In genomic region chr7:28939844-28940243, GRCh38 we compare ENCODE assay signal across 27 cellular contexts. TPM values are rescaled to one million over a fixed set of nuclear protein-coding genes. Genes with fewer than 3 reads are reported as not detected.
DNase-seq lines count a peak whose midpoint lies in the region; ATAC-seq and TF ChIP-seq lines count a peak whose summit lies in the region.
"Had no signal": no experiment of that assay in that cellular context is flagged by ENCODE, and none has a peak within 500 bp of the region (broad histone marks: within the 10 kb centered on the region; RNA-seq: fewer than 3 reads in every experiment).

No MANE protein-coding gene starts in this region.

- H3K36me3 ChIP-seq in mesodermal cell (ENCODE audit: control insufficient read depth, insufficient read depth, low read length) (no peaks in the 10 kb centered on the region), left lung (no peaks in the 10 kb centered on the region)
- H3K36me3 ChIP-seq: Peyer's patch, SJSA1 had no signal

- no peaks in the 10 kb centered on the region for H3K4me1 Mint-ChIP-seq in activated CD4-positive, alpha-beta T cell treated with anti-CD3 and anti-CD28 coated beads, Interleukin-2, amount 10 ng/mL, durations not matched to agents 24 days and 14 days
- peaks cover 58% of the 10 kb centered on the region for H3K4me1 Mint-ChIP-seq in type B pancreatic cell (ENCODE audit: unreplicated experiment)
- H3K4me1 Mint-ChIP-seq: CD4-positive, CD25-positive, alpha-beta regulatory T cell had no signal

- H3K4me1 ChIP-seq in mesodermal cell (ENCODE audit: control insufficient read depth, insufficient read depth, low read length, poor library complexity, severe bottlenecking): peaks cover 10% of the 10 kb centered on the region
- no peaks in the 10 kb centered on the region for H3K4me1 ChIP-seq in left lung
- H3K4me1 ChIP-seq: A549, Peyer's patch, SJSA1 had no signal

- H3K4me3 Mint-ChIP-seq in activated CD4-positive, alpha-beta T cell treated with anti-CD3 and anti-CD28 coated beads, Interleukin-2, amount 10 ng/mL, durations not matched to agents 24 days and 14 days: no peak overlapping the region
- H3K4me3 Mint-ChIP-seq in type B pancreatic cell: peak overlapping the region; percentile 35
- H3K4me3 Mint-ChIP-seq: CD4-positive, CD25-positive, alpha-beta regulatory T cell had no signal

- H3K4me3 ChIP-seq in mesodermal cell (ENCODE audit: extremely low read depth, insufficient read depth, low read length, poor library complexity, severe bottlenecking) (no peak overlapping the region), left lung (no peak overlapping the region)
- H3K4me3 ChIP-seq: A549, GM12878, Peyer's patch, SJSA1 had no signal

- H3K27ac ChIP-seq in mesodermal cell (ENCODE audit: low read depth, low read length, severe bottlenecking) (peak overlapping the region; percentile 23), left lung (no peak overlapping the region)
- H3K27ac ChIP-seq: A549, Peyer's patch, SJSA1 had no signal

- H3K27me3 Mint-ChIP-seq in activated CD4-positive, alpha-beta T cell treated with anti-CD3 and anti-CD28 coated beads, Interleukin-2, amount 10 ng/mL, durations not matched to agents 24 days and 14 days: peaks cover 11% of the 10 kb centered on the region
- peaks cover 21% of the 10 kb centered on the region for H3K27me3 Mint-ChIP-seq in type B pancreatic cell

- no peak overlapping the region for H3K27ac Mint-ChIP-seq in activated CD4-positive, alpha-beta T cell treated with anti-CD3 and anti-CD28 coated beads, Interleukin-2, amount 10 ng/mL, durations not matched to agents 24 days and 14 days
- H3K27ac Mint-ChIP-seq in type B pancreatic cell: peak overlapping the region; percentile 2
- H3K27ac Mint-ChIP-seq: CD4-positive, CD25-positive, alpha-beta regulatory T cell had no signal

- no peak for TF ChIP-seq CTCF in type B pancreatic cell (conservative IDR thresholded peaks at IDR 0.05)
- no peak for TF ChIP-seq CTCF in left lung (IDR thresholded peaks at IDR 0.05)

- no peaks in the 10 kb centered on the region for H3K36me3 Mint-ChIP-seq in activated CD4-positive, alpha-beta T cell treated with anti-CD3 and anti-CD28 coated beads, Interleukin-2, amount 10 ng/mL, durations not matched to agents 24 days and 14 days (ENCODE audit: low read depth)
- H3K36me3 Mint-ChIP-seq in type B pancreatic cell: no peaks in the 10 kb centered on the region
- H3K36me3 Mint-ChIP-seq: CD4-positive, CD25-positive, alpha-beta regulatory T cell had no signal

- intact Hi-C loops in activated CD4-positive, alpha-beta T cell treated with anti-CD3 and anti-CD28 coated beads, Interleukin-2, amount 10 ng/mL, durations not matched to agents 24 days and 14 days (cut with micrococcal nuclease): no loop called here
- intact Hi-C loops in left lung (cut with DNase I): no loop called here

- no peaks in the 10 kb centered on the region for H3K9me3 ChIP-seq in mesodermal cell (ENCODE audit: control insufficient read depth, low read length)
- H3K9me3 ChIP-seq in left lung: no peaks in the 10 kb centered on the region
- H3K9me3 ChIP-seq: A549, Peyer's patch, SJSA1 had no signal

- no peaks in the 10 kb centered on the region for H3K27me3 ChIP-seq in left lung
- H3K27me3 ChIP-seq: Peyer's patch, SJSA1 had no signal

- peak; percentile 8 for DNase-seq in activated CD4-positive, alpha-beta T cell treated with anti-CD3 and anti-CD28 coated beads, Interleukin-2, amount 10 ng/mL, durations not matched to agents 24 days and 14 days
- DNase-seq in activated CD4-positive, alpha-beta T cell treated with anti-CD3 and anti-CD28 coated beads for 1 hour: no peak
- peak; percentile 82 for DNase-seq in SK-N-DZ (ENCODE audit: low spot score)
- no peak for DNase-seq in type B pancreatic cell (ENCODE audit: extremely low spot score, unreplicated experiment)
- no peak for DNase-seq in left lung
- no peak for DNase-seq in SIG-M5 (lab: John Stamatoyannopoulos, UW)
- DNase-seq: CD4-positive, CD25-positive, alpha-beta regulatory T cell; DND-41; GOT3; HCEC 1CT; Karpas-422; MV-4-11; NCI-H1436; NCI-H187 treated with DMSO at 0.1 percent for 48 hours; NCI-H2107; NCI-H2227 treated with DMSO at 0.1 percent for 48 hours; NCI-H510A; NCI-H774; Peyer's patch; SW 1271 had no signal

- ATAC-seq in left lung (no peak), HG03342 (IDR thresholded peaks at IDR 0.05; ENCODE audit: unreplicated experiment) (no peak)
- ATAC-seq: A549, GM12878 had no signal

- WGBS in mesodermal cell (ENCODE audit: insufficient coverage in 2 of 2), 2 experiments: 90 to 100% methylated on average over 2 of the region's 3 CpGs

- no peaks in the 10 kb centered on the region for H3K9me3 Mint-ChIP-seq in activated CD4-positive, alpha-beta T cell treated with anti-CD3 and anti-CD28 coated beads, Interleukin-2, amount 10 ng/mL, durations not matched to agents 24 days and 14 days
- H3K9me3 Mint-ChIP-seq in type B pancreatic cell: no peaks in the 10 kb centered on the region

RNA-seq across cellular contexts. Expression of gene TRIL, which starts 18.3 kb away (rescaled TPM):
- total RNA-seq in activated CD4-positive, alpha-beta T cell treated with anti-CD3 and anti-CD28 coated beads, Interleukin-2, amount 10 ng/mL, durations not matched to agents 24 days and 14 days: 0.12 and 0.16 TPM in 2 replicates
- polyA plus RNA-seq in SK-N-DZ (2014; cell fraction: cytosol; rRNA removed): 16.8 and 19.0 TPM in 2 replicates
- 7.2 and 7.3 TPM in 2 replicates for polyA plus RNA-seq in SK-N-DZ (2014; cell fraction: nucleus; rRNA removed)
- 15.1 TPM for polyA plus RNA-seq in mesodermal cell (2013, experiment 1 of 2)
- 12.8 TPM for polyA plus RNA-seq in mesodermal cell (2013, experiment 2 of 2)
- total RNA-seq in type B pancreatic cell (ENCODE audit: low replicate concordance) (3.9 and 42.9 TPM in 2 replicates), left lung (1 to 10 TPM; 2.9 to 6.9 TPM)
- total RNA-seq: CD4-positive, CD25-positive, alpha-beta regulatory T cell; GM12878; OCI-LY7 had no signal
- polyA plus RNA-seq: A549; BJ; CD4-positive, CD25-positive, alpha-beta regulatory T cell; GM12878 had no signal

Comparison
In these comparisons a context has a peak if more than half of its experiments do, and no peak if none do; other contexts are left out.
1. DNase-seq: peak in activated CD4-positive, alpha-beta T cell treated with anti-CD3 and anti-CD28 coated beads, Interleukin-2, amount 10 ng/mL, durations not matched to agents 24 days and 14 days (single experiment) and SK-N-DZ (single experiment); none in activated CD4-positive, alpha-beta T cell treated with anti-CD3 and anti-CD28 coated beads for 1 hour (single experiment), type B pancreatic cell (single experiment), left lung (0 of 2) and SIG-M5 (single experiment).